Comparison of ENCODE assay signal across 10 cellular contexts in the genomic region with DNA sequence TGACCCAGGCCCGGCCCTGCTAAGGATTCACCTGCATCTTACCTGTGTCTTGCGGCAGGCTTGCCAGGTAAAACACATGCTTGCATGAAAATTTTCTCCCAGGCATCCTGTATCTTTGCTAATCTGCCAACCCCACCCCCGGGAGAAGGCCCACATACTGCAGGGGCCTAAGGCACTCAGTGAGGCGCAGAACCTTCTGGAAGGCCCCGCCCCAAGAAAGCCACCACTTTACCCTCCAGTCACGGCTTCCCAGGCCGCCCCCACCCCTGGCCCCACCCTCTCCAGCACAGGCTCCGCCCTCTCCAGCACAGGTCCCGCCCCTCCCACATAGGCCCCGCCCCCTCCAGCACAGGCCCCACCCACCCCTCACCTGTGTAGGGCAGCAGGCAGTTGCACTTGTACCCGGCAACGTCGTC. TPM values are rescaled to one million over a fixed set of nuclear protein-coding genes. Genes with fewer than 3 reads are reported as not detected.
DNase-seq lines count a peak whose midpoint lies in the region; ATAC-seq, FAIRE-seq and TF ChIP-seq lines count a peak whose summit lies in the region.
"Had no signal": no experiment of that assay in that cellular context is flagged by ENCODE, and none has a peak within 500 bp of the region (broad histone marks: within the 10 kb centered on the region; RNA-seq: fewer than 3 reads in every experiment).

No MANE protein-coding gene starts in this region.

- peaks cover 6% of the 10 kb centered on the region for H3K36me3 Mint-ChIP-seq in brain

- in situ Hi-C loops in HepG2 (cut with HindIII; ENCODE audit: extremely low pct_ligation_motif_present, low pct_unique_long_range_greater_than_20kb): no loop called here

- ATAC-seq in HepG2: no peak

- H3K9me3 Mint-ChIP-seq in brain: no peaks in the 10 kb centered on the region

- CTCF ChIA-PET in HepG2 (lab: Yijun Ruan, JAX; ENCODE audit: low intra/inter-chr PET ratio, low total read pairs): no interaction called here

- no peak for TF ChIP-seq EP300 in HepG2 (IDR thresholded peaks at IDR 0.05; ENCODE audit: low read depth in 2 of 2, low read length in 2 of 2)
- TF ChIP-seq EP300 in HepG2 (CRISPR knock-in tag; IDR thresholded peaks at IDR 0.05; ENCODE audit: borderline replicate concordance): no peak

- H3K4me1 Mint-ChIP-seq in brain: peaks cover 11% of the 10 kb centered on the region

- H3K79me2 ChIP-seq in HepG2 (ENCODE audit: insufficient read depth, low read length): no peaks in the 10 kb centered on the region

- no peaks in the 10 kb centered on the region for H4K20me1 ChIP-seq in HepG2 (ENCODE audit: insufficient read depth, low read length)

- no peak overlapping the region for H2AFZ ChIP-seq in HepG2 (ENCODE audit: low read length)

- H3K27ac Mint-ChIP-seq in brain: peak overlapping the region in 3 of 5 experiments; percentile 60 to 79 (median 74)

- intact Hi-C loops in HepG2 (cut with micrococcal nuclease; ENCODE audit: unreplicated experiment) (no loop called here), posterior vena cava (cut with DNase I) (loop anchor here in 1 of 2 donors (5.0 kb wide), 1 partner anchor 355 kb away; no protein-coding TSS in a partner anchor)

- FAIRE-seq in HepG2 (lab: Jason Lieb, UNC): no peak

- DNase-seq in HepG2 (ENCODE audit: low spot score) (no peak), NOMO-1 treated with DMSO at 0.1 percent for 48 hours (lab: John Stamatoyannopoulos, UW; ENCODE audit: unreplicated experiment) (no peak), posterior vena cava (ENCODE audit: low spot score) (no peak), DMS79 treated with DMSO at 0.1 percent for 48 hours (lab: John Stamatoyannopoulos, UW) (no peak), COR-L47 (lab: John Stamatoyannopoulos, UW) (no peak)
- DNase-seq: MV-4-11 had no signal

- H3K9me3 ChIP-seq in liver (ENCODE audit: control insufficient read depth in 4 of 4, low read length in 3 of 4) (no peaks in the 10 kb centered on the region), HepG2 (ENCODE audit: low read length) (no peaks in the 10 kb centered on the region), muscle layer of colon (ENCODE audit: low read length) (no peaks in the 10 kb centered on the region)

- no peak for TF ChIP-seq POLR2A in HepG2 (IDR thresholded peaks at IDR 0.05; ENCODE audit: insufficient read depth in 1 of 2, low read depth in 2 of 2, low read length in 2 of 2)

- no peak overlapping the region for H3K4me3 Mint-ChIP-seq in brain

- peak overlapping the region; percentile 56 to 73 for H3K27ac ChIP-seq in liver (ENCODE audit: low read depth in 1 of 2, low read length in 2 of 2)
- H3K27ac ChIP-seq in HepG2 (ENCODE audit: extremely low read length, insufficient read depth, low read length): no peak overlapping the region
- H3K27ac ChIP-seq in muscle layer of colon (ENCODE audit: low read depth, low read length): peak overlapping the region; percentile 44
- H3K27ac ChIP-seq: C4-2B had no signal

- H3K9ac ChIP-seq in liver (ENCODE audit: low read depth in 1 of 2, low read length in 2 of 2) (no peak overlapping the region), HepG2 (ENCODE audit: insufficient read depth, low read depth, low read length) (no peak overlapping the region), muscle layer of colon (ENCODE audit: low read length) (no peak overlapping the region)

- WGBS in liver: 75% methylated on average over 13 of the region's 13 CpGs
- 82% methylated on average over 2 of the region's 13 CpGs for WGBS in HepG2 (ENCODE audit: low lambda C conversion rate)

- H3K4me2 ChIP-seq in HepG2 (ENCODE audit: low read depth, low read length): no peak overlapping the region

- H3K36me3 ChIP-seq in liver (ENCODE audit: control insufficient read depth in 4 of 4, insufficient read depth in 3 of 4, low read depth in 1 of 4, low read length in 3 of 4): peaks cover 5 to 64% (median 29%) of the 10 kb centered on the region in 4 donors
- no peaks in the 10 kb centered on the region for H3K36me3 ChIP-seq in HepG2 (replicated peaks in 1 of 2; ENCODE audit: control insufficient read depth in 1 of 2, insufficient read depth in 2 of 2, low read length in 2 of 2)
- peaks cover 82% of the 10 kb centered on the region for H3K36me3 ChIP-seq in muscle layer of colon (ENCODE audit: insufficient read depth, low read length)

- H3K4me3 ChIP-seq in liver (ENCODE audit: low read depth in 1 of 3, low read length in 3 of 3): no peak overlapping the region
- H3K4me3 ChIP-seq in HepG2 (replicated peaks in 1 of 3; ENCODE audit: insufficient read depth in 1 of 3, low read depth in 2 of 3, low read length in 3 of 3): no peak overlapping the region
- H3K4me3 ChIP-seq in muscle layer of colon (ENCODE audit: low read depth in 1 of 2, low read length in 2 of 2): no peak overlapping the region

- POLR2A ChIA-PET in HepG2 (lab: Yijun Ruan, JAX): no interaction called here

- H3K4me1 ChIP-seq in liver (ENCODE audit: control insufficient read depth in 4 of 4, insufficient read depth in 4 of 4, low read length in 3 of 4) (peaks cover 3 to 24% (median 8%) of the 10 kb centered on the region in 4 donors), HepG2 (ENCODE audit: insufficient read depth, low read length) (peaks cover 7% of the 10 kb centered on the region; the same call in 1 of the 2 replicates), muscle layer of colon (ENCODE audit: insufficient read depth, low read length) (no peaks in the 10 kb centered on the region)

- H3K27me3 ChIP-seq in liver (ENCODE audit: control insufficient read depth in 4 of 4, insufficient read depth in 4 of 4, low read length in 3 of 4): no peaks in the 10 kb centered on the region
- H3K27me3 ChIP-seq in HepG2 (ENCODE audit: control insufficient read depth in 1 of 2, insufficient read depth in 2 of 2, low read length in 2 of 2): no peaks in the 10 kb centered on the region
- no peaks in the 10 kb centered on the region for H3K27me3 ChIP-seq in muscle layer of colon (ENCODE audit: control insufficient read depth in 1 of 2, insufficient read depth in 2 of 2, low read length in 2 of 2)

- no peak for TF ChIP-seq RAD21 in liver (IDR thresholded peaks at IDR 0.05)
- no peak for TF ChIP-seq RAD21 in HepG2 (CRISPR knock-in tag; IDR thresholded peaks at IDR 0.05)

- TF ChIP-seq CTCF in liver (IDR thresholded peaks at IDR 0.05; ENCODE audit: low read depth, low read length, missing input control) (no peak), HepG2 (CRISPR knock-in tag; IDR thresholded peaks at IDR 0.05) (no peak), brain (conservative IDR thresholded peaks at IDR 0.05) (no peak)

- no TSS peak for BruUV-seq in HepG2 (replicated peaks; lab: Mats Ljungman, UMichigan)

- no peaks in the 10 kb centered on the region for H3K27me3 Mint-ChIP-seq in brain

RNA-seq across cellular contexts. Expression of gene SEC16A, which starts 29.8 kb away (rescaled TPM):
- total RNA-seq in liver (10 to 100 TPM; 21.7 to 96.1 TPM), HepG2 (2016; rRNA removed; fragmentation: Illumina TruSeq; extraction: Trizol) (15.9 and 27.7 TPM in 2 replicates), posterior vena cava (10 to 100 TPM; 42.2 to 47.9 TPM)
- polyA plus RNA-seq in liver (10 to 100 TPM; 43.3 to 88.7 TPM), HepG2 (2011; rRNA removed) (17.9 and 18.9 TPM in 2 replicates), brain (ENCODE audit: insufficient read depth, low read depth, low replicate concordance) (80.6 TPM)
- total RNA-seq in HepG2 (2016; cell fraction: cytosol; rRNA removed; fragmentation: Illumina TruSeq; extraction: Trizol; ENCODE audit: low read depth): 3.9 TPM in 2 replicates
- total RNA-seq in HepG2 (2016; cell fraction: insoluble cytoplasmic fraction; rRNA removed; fragmentation: Illumina TruSeq; extraction: Trizol): 15.7 and 21.0 TPM in 2 replicates
- total RNA-seq in HepG2 (2016; cell fraction: membrane; rRNA removed; fragmentation: Illumina TruSeq; extraction: Trizol): 12.2 and 12.3 TPM in 2 replicates
- total RNA-seq in HepG2 (2016; cell fraction: nucleus; rRNA removed; fragmentation: Illumina TruSeq; extraction: Trizol): 25.4 and 28.9 TPM in 2 replicates
- 12.7 and 13.2 TPM in 2 replicates for polyA plus RNA-seq in HepG2 (2011; cell fraction: cytosol; rRNA removed)
- 71.0 and 81.7 TPM in 2 replicates for polyA plus RNA-seq in HepG2 (2011; cell fraction: nucleus; rRNA removed)
- 26.1 and 28.5 TPM in 2 replicates for polyA plus RNA-seq in HepG2 (2012)
- polyA plus RNA-seq in HepG2 (2016; cell fraction: cytosol; fragmentation: Illumina TruSeq; extraction: Trizol; ENCODE audit: low read depth): 2.6 and 3.4 TPM in 2 replicates
- 29.5 and 38.6 TPM in 2 replicates for polyA plus RNA-seq in HepG2 (2016; cell fraction: insoluble cytoplasmic fraction; fragmentation: Illumina TruSeq; extraction: Trizol; ENCODE audit: low read depth)
- polyA plus RNA-seq in HepG2 (2016; cell fraction: membrane; fragmentation: Illumina TruSeq; extraction: Trizol; ENCODE audit: low read depth): 7.1 and 8.4 TPM in 2 replicates
- 72.9 and 74.4 TPM in 2 replicates for polyA plus RNA-seq in HepG2 (2016; cell fraction: nucleus; fragmentation: Illumina TruSeq; extraction: Trizol; ENCODE audit: insufficient read depth, low read depth)
- polyA minus RNA-seq in HepG2 (2011; rRNA and poly(A)+ RNA removed; ENCODE audit: low replicate concordance): 29.0 and 33.5 TPM in 2 replicates
- 27.1 and 28.7 TPM in 2 replicates for polyA minus RNA-seq in HepG2 (2011; cell fraction: cytosol; rRNA and poly(A)+ RNA removed)
- polyA minus RNA-seq in HepG2 (2011; cell fraction: nucleus; rRNA and poly(A)+ RNA removed): 24.8 and 24.9 TPM in 2 replicates

RNA-seq across cellular contexts. Expression of gene NOTCH1, which starts 33.2 kb away (rescaled TPM):
- 10 to 100 TPM in 1 of 2 donors, 1 to 10 TPM in 1; 9.4 to 22.3 TPM for total RNA-seq in liver
- 1 to 10 TPM; 2.4 to 7.5 TPM for polyA plus RNA-seq in liver
- total RNA-seq in HepG2 (2016; rRNA removed; fragmentation: Illumina TruSeq; extraction: Trizol): 0.22 and 0.35 TPM in 2 replicates
- total RNA-seq in HepG2 (2016; cell fraction: cytosol; rRNA removed; fragmentation: Illumina TruSeq; extraction: Trizol; ENCODE audit: low read depth): 0.18 and 0.20 TPM in 2 replicates
- total RNA-seq in HepG2 (2016; cell fraction: insoluble cytoplasmic fraction; rRNA removed; fragmentation: Illumina TruSeq; extraction: Trizol): 0.13 and 0.43 TPM in 2 replicates
- 0.17 and 0.28 TPM in 2 replicates for total RNA-seq in HepG2 (2016; cell fraction: membrane; rRNA removed; fragmentation: Illumina TruSeq; extraction: Trizol)
- 0.69 and 1.3 TPM in 2 replicates for total RNA-seq in HepG2 (2016; cell fraction: nucleus; rRNA removed; fragmentation: Illumina TruSeq; extraction: Trizol)
- 0.09 and 0.12 TPM in 2 replicates for polyA plus RNA-seq in HepG2 (2011; rRNA removed)
- 0.04 and 0.11 TPM in 2 replicates for polyA plus RNA-seq in HepG2 (2011; cell fraction: cytosol; rRNA removed)
- 0.90 and 1.1 TPM in 2 replicates for polyA plus RNA-seq in HepG2 (2011; cell fraction: nucleus; rRNA removed)
- polyA plus RNA-seq in HepG2 (2012): 0.09 and 0.31 TPM in 2 replicates
- polyA plus RNA-seq in HepG2 (2016; cell fraction: cytosol; fragmentation: Illumina TruSeq; extraction: Trizol; ENCODE audit: low read depth): 0.02 TPM in 2 replicates
- polyA plus RNA-seq in HepG2 (2016; cell fraction: insoluble cytoplasmic fraction; fragmentation: Illumina TruSeq; extraction: Trizol; ENCODE audit: low read depth): 0.15 and 0.22 TPM in 2 replicates
- 0.05 and 0.13 TPM in 2 replicates for polyA plus RNA-seq in HepG2 (2016; cell fraction: membrane; fragmentation: Illumina TruSeq; extraction: Trizol; ENCODE audit: low read depth)
- 1.3 and 1.9 TPM in 2 replicates for polyA plus RNA-seq in HepG2 (2016; cell fraction: nucleus; fragmentation: Illumina TruSeq; extraction: Trizol; ENCODE audit: insufficient read depth, low read depth)
- 0.54 and 4.7 TPM in 2 replicates for polyA minus RNA-seq in HepG2 (2011; rRNA and poly(A)+ RNA removed; ENCODE audit: low replicate concordance)
- 0.44 and 0.99 TPM in 2 replicates for polyA minus RNA-seq in HepG2 (2011; cell fraction: cytosol; rRNA and poly(A)+ RNA removed)
- polyA minus RNA-seq in HepG2 (2011; cell fraction: nucleus; rRNA and poly(A)+ RNA removed): 0.64 and 0.75 TPM in 2 replicates
- 12.3 TPM for polyA plus RNA-seq in brain (ENCODE audit: insufficient read depth, low read depth, low replicate concordance)
- total RNA-seq in posterior vena cava: 10 to 100 TPM; 35.5 to 40.4 TPM

Comparison
In these comparisons a context has a peak if more than half of its experiments do, and no peak if none do; other contexts are left out.
1. RNA of gene NOTCH1, which starts 33.2 kb away (total RNA-seq): 35.5 to 40.4 TPM in posterior vena cava and 9.4 to 22.3 TPM in liver; 0.13 to 1.3 TPM in HepG2; every median in the first group is over 4 times any median in the second.